Comparison of ENCODE assay signal across 9 cellular contexts in genomic region chr6:33321227-33321626, GRCh38. TPM values are rescaled to one million over a fixed set of nuclear protein-coding genes. Genes with fewer than 3 reads are reported as not detected.
DNase-seq lines count a peak whose midpoint lies in the region; ATAC-seq and TF ChIP-seq lines count a peak whose summit lies in the region.
"Had no signal": no experiment of that assay in that cellular context is flagged by ENCODE, and none has a peak within 500 bp of the region (broad histone marks: within the 10 kb centered on the region; RNA-seq: fewer than 3 reads in every experiment).

No MANE protein-coding gene starts in this region.

- no peak for ATAC-seq in naive thymus-derived CD4-positive, alpha-beta T cell
- ATAC-seq in HG03280 (IDR thresholded peaks at IDR 0.05; ENCODE audit: unreplicated experiment), result no peak

- H3K27ac Mint-ChIP-seq in naive thymus-derived CD4-positive, alpha-beta T cell, result peak overlapping the region in 7 of 9 donors; percentile 40 to 89 (median 76)

- POLR2A ChIA-PET in AG04449 (lab: Yijun Ruan, JAX), result interaction anchor here (1.0 to 1.5 kb wide), 2 partner anchors 24 to 49 kb away, joined by 3 to 5 read pairs; partner anchors contain the start of genes RPS18 and VPS52
- POLR2A ChIA-PET in naive thymus-derived CD4-positive, alpha-beta T cell (lab: Charles Lee), result interaction anchor here (0.7 to 4.4 kb wide), 2 partner anchors 9 to 72 kb away, joined by 3 to 17 read pairs; no protein-coding TSS in a partner anchor

- peaks cover 0 to 3% (median 0%) of the 10 kb centered on the region in 11 donors for H3K9me3 Mint-ChIP-seq in naive thymus-derived CD4-positive, alpha-beta T cell

- peaks cover 32% of the 10 kb centered on the region for H3K36me3 ChIP-seq in HUES6 (ENCODE audit: control insufficient read depth, insufficient read depth, low read length)
- peaks cover 13 to 36% (median 22%) of the 10 kb centered on the region in 3 experiments for H3K36me3 ChIP-seq in naive thymus-derived CD4-positive, alpha-beta T cell (ENCODE audit: control insufficient read depth in 2 of 3, insufficient read depth in 3 of 3, low read length in 3 of 3)
- peaks cover 18% of the 10 kb centered on the region for H3K36me3 ChIP-seq in MG63

- peaks cover 8 to 37% (median 18%) of the 10 kb centered on the region in 5 donors for H3K36me3 Mint-ChIP-seq in naive thymus-derived CD4-positive, alpha-beta T cell

- H3K27me3 Mint-ChIP-seq in naive thymus-derived CD4-positive, alpha-beta T cell, result peaks cover 0 to 4% (median 0%) of the 10 kb centered on the region in 5 donors

- intact Hi-C loops in naive thymus-derived CD4-positive, alpha-beta T cell (cut with micrococcal nuclease), result no loop called here

- DNase-seq in AG04449 (ENCODE audit: low read depth, low spot score) (no peak), astrocyte of the spinal cord (ENCODE audit: low read depth, low spot score) (no peak), HUDEP-2 (lab: John Stamatoyannopoulos, UW; ENCODE audit: unreplicated experiment in 76 of 76) (no peak), NCI-H2107 (lab: John Stamatoyannopoulos, UW) (no peak), MG63 (no peak)
- DNase-seq in naive thymus-derived CD4-positive, alpha-beta T cell, result no peak
- DNase-seq: GOT3 had no signal

- peak overlapping the region; percentile 81 to 100 (median 90) for H3K4me3 Mint-ChIP-seq in naive thymus-derived CD4-positive, alpha-beta T cell

- H3K4me1 Mint-ChIP-seq in naive thymus-derived CD4-positive, alpha-beta T cell, result peaks cover 47 to 80% (median 73%) of the 10 kb centered on the region in 7 donors

- TF ChIP-seq CTCF in AG04449 (IDR thresholded peaks at IDR 0.05; ENCODE audit: insufficient read depth, low read length, missing control alignments) (no peak), astrocyte of the spinal cord (IDR thresholded peaks at IDR 0.05; ENCODE audit: low read depth, low read length) (no peak)

- H3K4me1 ChIP-seq in HUES6 (ENCODE audit: control insufficient read depth, insufficient read depth, low read length), result peaks cover 34% of the 10 kb centered on the region
- H3K4me1 ChIP-seq in naive thymus-derived CD4-positive, alpha-beta T cell (ENCODE audit: control insufficient read depth in 2 of 2, insufficient read depth in 2 of 2, low read length in 2 of 2), result peaks cover 53 to 54% of the 10 kb centered on the region in 2 donors

- no peak overlapping the region; the same call in 1 of the 2 replicates for H3K27ac ChIP-seq in HUES6 (ENCODE audit: low read depth, low read length)
- peak overlapping the region; percentile 84 for H3K27ac ChIP-seq in naive thymus-derived CD4-positive, alpha-beta T cell (ENCODE audit: low read depth, low read length)

- CTCF ChIA-PET in AG04449 (lab: Yijun Ruan, JAX), result interaction anchor here (1.1 kb wide), 1 partner anchor 63 kb away, joined by 4 read pairs; no protein-coding TSS in a partner anchor
- CTCF ChIA-PET in naive thymus-derived CD4-positive, alpha-beta T cell (lab: Charles Lee), result interaction anchor here (0.6 to 1.6 kb wide), 3 partner anchors 22 to 170 kb away, joined by 3 to 8 read pairs (median 3); partner anchors contain the start of gene RGL2

- H3K27me3 ChIP-seq in HUES6 (ENCODE audit: control insufficient read depth, insufficient read depth, low read length) (no peaks in the 10 kb centered on the region), MG63 (no peaks in the 10 kb centered on the region)
- H3K27me3 ChIP-seq in naive thymus-derived CD4-positive, alpha-beta T cell (ENCODE audit: control insufficient read depth in 2 of 2, insufficient read depth in 2 of 2, low read length in 2 of 2), result no peaks in the 10 kb centered on the region

- in situ Hi-C loops in astrocyte of the spinal cord (cut with HindIII; ENCODE audit: low sequenced_read_pairs), result no loop called here

- H3K4me3 ChIP-seq in AG04449 (ENCODE audit: low read depth, low read length) (peak overlapping the region; percentile 83), HUES6 (ENCODE audit: low read depth, low read length) (peak overlapping the region; percentile 71; the same call in 1 of the 2 replicates), astrocyte of the spinal cord (ENCODE audit: low read depth, low read length) (peak overlapping the region; percentile 75), MG63 (no peak overlapping the region)
- peak overlapping the region; percentile 64 for H3K4me3 ChIP-seq in naive thymus-derived CD4-positive, alpha-beta T cell (ENCODE audit: low read length)

- peak overlapping the region; percentile 91 for H3K9ac ChIP-seq in HUES6 (ENCODE audit: low read length)

- H3K9me3 ChIP-seq in HUES6 (ENCODE audit: control insufficient read depth, insufficient read depth, low read depth, low read length), result no peaks in the 10 kb centered on the region
- no peaks in the 10 kb centered on the region for H3K9me3 ChIP-seq in naive thymus-derived CD4-positive, alpha-beta T cell (ENCODE audit: control insufficient read depth in 2 of 3, low read length in 3 of 3)
- H3K9me3 ChIP-seq in MG63, result no peaks in the 10 kb centered on the region

RNA-seq across cellular contexts. Expression of gene DAXX, which starts 1.5 kb away (rescaled TPM):
- 10 to 100 TPM; 36.4 to 81.6 (median 79.6) TPM for total RNA-seq in naive thymus-derived CD4-positive, alpha-beta T cell
- 100 to 1,000 TPM in 1 of 2 donors, 10 to 100 TPM in 1; 69.4 to 133 TPM for polyA plus RNA-seq in naive thymus-derived CD4-positive, alpha-beta T cell
- 27.3 and 34.2 TPM in 2 replicates for total RNA-seq in MG63 (2014; rRNA removed; shearing (Covaris generic); ENCODE audit: low replicate concordance)

RNA-seq across cellular contexts. Expression of gene ZBTB22, which starts 3.7 kb away (rescaled TPM):
- 10 to 100 TPM; 15.5 to 30.1 (median 20.5) TPM for total RNA-seq in naive thymus-derived CD4-positive, alpha-beta T cell
- polyA plus RNA-seq in naive thymus-derived CD4-positive, alpha-beta T cell, result 10 to 100 TPM; 15.6 TPM
- 6.2 and 20.0 TPM in 2 replicates for total RNA-seq in MG63 (2014; rRNA removed; shearing (Covaris generic); ENCODE audit: low replicate concordance)

RNA-seq across cellular contexts. Expression of gene TAPBP, which starts 7.3 kb away (rescaled TPM):
- 100 to 1,000 TPM; 196 to 386 (median 240) TPM for total RNA-seq in naive thymus-derived CD4-positive, alpha-beta T cell
- 100 to 1,000 TPM; 296 to 334 TPM for polyA plus RNA-seq in naive thymus-derived CD4-positive, alpha-beta T cell
- total RNA-seq in MG63 (2014; rRNA removed; shearing (Covaris generic); ENCODE audit: low replicate concordance), result 37.5 and 89.0 TPM in 2 replicates

RNA-seq across cellular contexts. Expression of gene RGL2, which starts 22.5 kb away (rescaled TPM):
- 10 to 100 TPM; 45.7 to 76.8 (median 67.4) TPM for total RNA-seq in naive thymus-derived CD4-positive, alpha-beta T cell
- polyA plus RNA-seq in naive thymus-derived CD4-positive, alpha-beta T cell, result 10 to 100 TPM in 1 of 2 donors, 1 to 10 TPM in 1; 4.1 to 11.5 TPM
- 71.9 and 123 TPM in 2 replicates for total RNA-seq in MG63 (2014; rRNA removed; shearing (Covaris generic); ENCODE audit: low replicate concordance)

RNA-seq across cellular contexts. Expression of gene PFDN6, which starts 31.8 kb away (rescaled TPM):
- 10 to 100 TPM; 14.6 to 73.2 (median 35.5) TPM for total RNA-seq in naive thymus-derived CD4-positive, alpha-beta T cell
- 10 to 100 TPM; 26.5 to 36.3 TPM for polyA plus RNA-seq in naive thymus-derived CD4-positive, alpha-beta T cell
- total RNA-seq in MG63 (2014; rRNA removed; shearing (Covaris generic); ENCODE audit: low replicate concordance), result 488 and 596 TPM in 2 replicates
